ENCODE assay signal across 1 cellular context in genomic region chr17:17737938-17738894, GRCh38.
TF ChIP-seq lines count a peak whose summit lies in the region.

No MANE protein-coding gene starts in this region.

TF ChIP-seq in GM23338, 12 proteins besides CTCF, POLR2A, EP300 and RAD21 (continued from another document):
- no peak for TF ChIP-seq REST (IDR thresholded peaks at IDR 0.05; ENCODE audit: unreplicated experiment)
- no peak for TF ChIP-seq EZH2phosphoT487 (IDR thresholded peaks at IDR 0.05; ENCODE audit: unreplicated experiment)
